14 cellular contexts compared by ENCODE assay signal in genomic region chr17:50966163-50966666, GRCh38.
DNase-seq lines count a peak whose midpoint lies in the region; ATAC-seq and TF ChIP-seq lines count a peak whose summit lies in the region.
"Had no signal": no experiment of that assay in that cellular context is flagged by ENCODE, and none has a peak within 500 bp of the region (broad histone marks: within the 10 kb centered on the region; RNA-seq: fewer than 3 reads in every experiment).

No MANE protein-coding gene starts in this region.

- H3K27me3 ChIP-seq in CD8-positive, alpha-beta T cell (ENCODE audit: insufficient read depth, low read length), result no peaks in the 10 kb centered on the region
- H3K27me3 ChIP-seq in Peyer's patch, result no peaks in the 10 kb centered on the region

- no peak overlapping the region for H3K4me3 Mint-ChIP-seq in activated T-cell treated with anti-CD3 and anti-CD28 coated beads, Interleukin-2, amount 50 U/mL, for 72 hours
- H3K4me3 Mint-ChIP-seq in CD8-positive, alpha-beta T cell, result no peak overlapping the region
- no peak overlapping the region for H3K4me3 Mint-ChIP-seq in T-helper 17 cell
- H3K4me3 Mint-ChIP-seq in stimulated activated effector memory CD8-positive, alpha-beta T cell treated with anti-CD3 and anti-CD28 coated beads, Interleukin-12 subunit alpha, Interleukin-12 subunit beta, amount 100 ng/mL, for 72 hours, result no peak overlapping the region
- H3K4me3 Mint-ChIP-seq in activated CD8-positive, alpha-beta T cell treated with anti-CD3 and anti-CD28 coated beads for 36 hours, result no peak overlapping the region
- H3K4me3 Mint-ChIP-seq: CD4-positive, alpha-beta T cell; IgD-negative memory B cell had no signal

- no peaks in the 10 kb centered on the region for H3K4me1 ChIP-seq in CD8-positive, alpha-beta T cell (ENCODE audit: insufficient read depth, low read length)
- H3K4me1 ChIP-seq in Peyer's patch, result no peaks in the 10 kb centered on the region

- H3K27me3 Mint-ChIP-seq in activated T-cell treated with anti-CD3 and anti-CD28 coated beads, Interleukin-2, amount 50 U/mL, for 72 hours (ENCODE audit: low read depth), result no peaks in the 10 kb centered on the region
- H3K27me3 Mint-ChIP-seq in CD8-positive, alpha-beta T cell (ENCODE audit: low read depth), result no peaks in the 10 kb centered on the region
- no peaks in the 10 kb centered on the region for H3K27me3 Mint-ChIP-seq in T-helper 17 cell
- no peaks in the 10 kb centered on the region for H3K27me3 Mint-ChIP-seq in activated CD8-positive, alpha-beta T cell treated with anti-CD3 and anti-CD28 coated beads for 36 hours
- H3K27me3 Mint-ChIP-seq: CD4-positive, alpha-beta T cell; IgD-negative memory B cell had no signal

- H3K27ac Mint-ChIP-seq in activated T-cell treated with anti-CD3 and anti-CD28 coated beads, Interleukin-2, amount 50 U/mL, for 72 hours, result peak overlapping the region; percentile 71
- H3K27ac Mint-ChIP-seq in CD8-positive, alpha-beta T cell, result peak overlapping the region; percentile 10
- peak overlapping the region; percentile 2 for H3K27ac Mint-ChIP-seq in T-helper 17 cell
- peak overlapping the region; percentile 32 for H3K27ac Mint-ChIP-seq in stimulated activated effector memory CD8-positive, alpha-beta T cell treated with anti-CD3 and anti-CD28 coated beads, Interleukin-12 subunit alpha, Interleukin-12 subunit beta, amount 100 ng/mL, for 72 hours
- no peak overlapping the region for H3K27ac Mint-ChIP-seq in activated CD8-positive, alpha-beta T cell treated with anti-CD3 and anti-CD28 coated beads for 36 hours
- H3K27ac Mint-ChIP-seq: CD4-positive, alpha-beta T cell; IgD-negative memory B cell had no signal

- intact Hi-C loops in CD8-positive, alpha-beta T cell (cut with DNase I, micrococcal nuclease), result no loop called here
- intact Hi-C loops in activated CD8-positive, alpha-beta T cell treated with anti-CD3 and anti-CD28 coated beads for 36 hours (cut with micrococcal nuclease), result no loop called here

- no peaks in the 10 kb centered on the region for H3K9me3 ChIP-seq in CD8-positive, alpha-beta T cell (ENCODE audit: low read length)
- H3K9me3 ChIP-seq in T-helper 17 cell (ENCODE audit: control insufficient read depth, low read length, poor library complexity, severe bottlenecking), result no peaks in the 10 kb centered on the region
- H3K9me3 ChIP-seq in Peyer's patch, result no peaks in the 10 kb centered on the region

- no peak overlapping the region for H3K4me3 ChIP-seq in CD8-positive, alpha-beta T cell (ENCODE audit: low read depth, low read length)
- no peak overlapping the region for H3K4me3 ChIP-seq in Peyer's patch

- peak; percentile 39 to 80 for ATAC-seq in activated T-cell treated with anti-CD3 and anti-CD28 coated beads, Interleukin-2, amount 50 U/mL, for 72 hours (replicated peaks in 1 of 2)
- no peak for ATAC-seq in CD8-positive, alpha-beta T cell
- no peak for ATAC-seq in T-helper 17 cell
- ATAC-seq in stimulated activated effector memory CD8-positive, alpha-beta T cell treated with anti-CD3 and anti-CD28 coated beads, Interleukin-12 subunit alpha, Interleukin-12 subunit beta, amount 100 ng/mL, for 72 hours, result peak; percentile 70
- no peak for ATAC-seq in activated CD8-positive, alpha-beta T cell treated with anti-CD3 and anti-CD28 coated beads for 36 hours
- ATAC-seq in HG02870 (IDR thresholded peaks at IDR 0.05; ENCODE audit: unreplicated experiment), result no peak

- H3K36me3 Mint-ChIP-seq in activated T-cell treated with anti-CD3 and anti-CD28 coated beads, Interleukin-2, amount 50 U/mL, for 72 hours (ENCODE audit: insufficient read depth in 2 of 2), result peaks cover 0 to 9% of the 10 kb centered on the region in 2 donors
- peaks cover 64% of the 10 kb centered on the region for H3K36me3 Mint-ChIP-seq in CD8-positive, alpha-beta T cell
- peaks cover 3% of the 10 kb centered on the region for H3K36me3 Mint-ChIP-seq in T-helper 17 cell (ENCODE audit: low read depth)
- H3K36me3 Mint-ChIP-seq in stimulated activated effector memory CD8-positive, alpha-beta T cell treated with anti-CD3 and anti-CD28 coated beads, Interleukin-12 subunit alpha, Interleukin-12 subunit beta, amount 100 ng/mL, for 72 hours, result peaks cover 86% of the 10 kb centered on the region
- H3K36me3 Mint-ChIP-seq in activated CD8-positive, alpha-beta T cell treated with anti-CD3 and anti-CD28 coated beads for 36 hours (ENCODE audit: low read depth), result peaks cover 14% of the 10 kb centered on the region

- peaks cover 4% of the 10 kb centered on the region for H3K4me1 Mint-ChIP-seq in activated T-cell treated with anti-CD3 and anti-CD28 coated beads, Interleukin-2, amount 50 U/mL, for 72 hours (ENCODE audit: low read depth)
- H3K4me1 Mint-ChIP-seq in CD8-positive, alpha-beta T cell (ENCODE audit: low read depth), result peaks cover 4% of the 10 kb centered on the region
- H3K4me1 Mint-ChIP-seq in T-helper 17 cell, result peaks cover 3% of the 10 kb centered on the region
- peaks cover 8% of the 10 kb centered on the region for H3K4me1 Mint-ChIP-seq in stimulated activated effector memory CD8-positive, alpha-beta T cell treated with anti-CD3 and anti-CD28 coated beads, Interleukin-12 subunit alpha, Interleukin-12 subunit beta, amount 100 ng/mL, for 72 hours
- H3K4me1 Mint-ChIP-seq in activated CD8-positive, alpha-beta T cell treated with anti-CD3 and anti-CD28 coated beads for 36 hours (ENCODE audit: low read depth), result peaks cover 6% of the 10 kb centered on the region

- CTCF ChIA-PET in CD8-positive, alpha-beta T cell (lab: Charles Lee), result interaction anchor here (0.5 to 6.0 kb wide), 4 partner anchors 10 to 180 kb away, joined by 3 to 42 read pairs (median 6); no protein-coding TSS in a partner anchor
- CTCF ChIA-PET in activated CD8-positive, alpha-beta T cell treated with anti-CD3 and anti-CD28 coated beads for 36 hours (lab: Charles Lee), result interaction anchor here (1.3 to 5.5 kb wide), 6 partner anchors 10 to 187 kb away, joined by 4 to 31 read pairs (median 10); partner anchors contain the start of gene NME1

- H3K27ac ChIP-seq in CD8-positive, alpha-beta T cell (ENCODE audit: low read depth, low read length), result no peak overlapping the region
- no peak overlapping the region for H3K27ac ChIP-seq in Peyer's patch
- H3K27ac ChIP-seq: RWPE1 had no signal

- POLR2A ChIA-PET in CD8-positive, alpha-beta T cell (lab: Charles Lee), result no interaction called here
- POLR2A ChIA-PET in activated CD8-positive, alpha-beta T cell treated with anti-CD3 and anti-CD28 coated beads for 36 hours (lab: Charles Lee), result interaction anchor here (0.9 to 2.0 kb wide), 3 partner anchors 10 to 115 kb away, joined by 3 to 5 read pairs (median 3); partner anchors contain the start of gene TOB1

- no peak for DNase-seq in activated T-cell treated with anti-CD3 and anti-CD28 coated beads, Interleukin-2, amount 50 U/mL, for 72 hours
- DNase-seq in activated T-cell treated with anti-CD3 and anti-CD28 coated beads for 4 hours, result no peak
- no peak for DNase-seq in CD8-positive, alpha-beta T cell
- no peak for DNase-seq in T-helper 17 cell
- DNase-seq in stimulated activated effector memory CD8-positive, alpha-beta T cell treated with anti-CD3 and anti-CD28 coated beads, Interleukin-12 subunit alpha, Interleukin-12 subunit beta, amount 100 ng/mL, for 72 hours (ENCODE audit: low spot score in 2 of 2), result no peak
- no peak for DNase-seq in activated CD8-positive, alpha-beta T cell treated with anti-CD3 and anti-CD28 coated beads for 36 hours
- no peak for DNase-seq in Peyer's patch
- DNase-seq: CD4-positive, alpha-beta T cell; MV-4-11; NCI-H1930; NCI-H446 had no signal

- TF ChIP-seq CTCF in CD8-positive, alpha-beta T cell (IDR thresholded peaks at IDR 0.05), result no peak
- TF ChIP-seq CTCF in activated CD8-positive, alpha-beta T cell treated with anti-CD3 and anti-CD28 coated beads for 36 hours (IDR thresholded peaks at IDR 0.05), result no peak
- TF ChIP-seq CTCF in Peyer's patch (IDR thresholded peaks at IDR 0.05), result no peak

- H3K9me3 Mint-ChIP-seq in activated T-cell treated with anti-CD3 and anti-CD28 coated beads, Interleukin-2, amount 50 U/mL, for 72 hours, result no peaks in the 10 kb centered on the region
- H3K9me3 Mint-ChIP-seq in CD8-positive, alpha-beta T cell, result no peaks in the 10 kb centered on the region
- no peaks in the 10 kb centered on the region for H3K9me3 Mint-ChIP-seq in stimulated activated effector memory CD8-positive, alpha-beta T cell treated with anti-CD3 and anti-CD28 coated beads, Interleukin-12 subunit alpha, Interleukin-12 subunit beta, amount 100 ng/mL, for 72 hours
- H3K9me3 Mint-ChIP-seq in activated CD8-positive, alpha-beta T cell treated with anti-CD3 and anti-CD28 coated beads for 36 hours, result no peaks in the 10 kb centered on the region
- H3K9me3 Mint-ChIP-seq: CD4-positive, alpha-beta T cell; IgD-negative memory B cell had no signal

- TF ChIP-seq POLR2A in Peyer's patch (IDR thresholded peaks at IDR 0.05), result no peak

- peaks cover 3% of the 10 kb centered on the region for H3K36me3 ChIP-seq in CD8-positive, alpha-beta T cell (ENCODE audit: insufficient read depth, low read length)
- peaks cover 0 to 56% (median 0%) of the 10 kb centered on the region in 3 donors for H3K36me3 ChIP-seq in Peyer's patch

Comparison
In these comparisons a context has a peak if more than half of its experiments do, and no peak if none do; other contexts are left out.
1. ATAC-seq: peak in activated T-cell treated with anti-CD3 and anti-CD28 coated beads, Interleukin-2, amount 50 U/mL, for 72 hours (2 of 2) and stimulated activated effector memory CD8-positive, alpha-beta T cell treated with anti-CD3 and anti-CD28 coated beads, Interleukin-12 subunit alpha, Interleukin-12 subunit beta, amount 100 ng/mL, for 72 hours (single experiment); none in CD8-positive, alpha-beta T cell (single experiment), T-helper 17 cell (single experiment), activated CD8-positive, alpha-beta T cell treated with anti-CD3 and anti-CD28 coated beads for 36 hours (single experiment) and HG02870 (single experiment).